Comparison of ENCODE assay signal across 8 cellular contexts in the genomic region with DNA sequence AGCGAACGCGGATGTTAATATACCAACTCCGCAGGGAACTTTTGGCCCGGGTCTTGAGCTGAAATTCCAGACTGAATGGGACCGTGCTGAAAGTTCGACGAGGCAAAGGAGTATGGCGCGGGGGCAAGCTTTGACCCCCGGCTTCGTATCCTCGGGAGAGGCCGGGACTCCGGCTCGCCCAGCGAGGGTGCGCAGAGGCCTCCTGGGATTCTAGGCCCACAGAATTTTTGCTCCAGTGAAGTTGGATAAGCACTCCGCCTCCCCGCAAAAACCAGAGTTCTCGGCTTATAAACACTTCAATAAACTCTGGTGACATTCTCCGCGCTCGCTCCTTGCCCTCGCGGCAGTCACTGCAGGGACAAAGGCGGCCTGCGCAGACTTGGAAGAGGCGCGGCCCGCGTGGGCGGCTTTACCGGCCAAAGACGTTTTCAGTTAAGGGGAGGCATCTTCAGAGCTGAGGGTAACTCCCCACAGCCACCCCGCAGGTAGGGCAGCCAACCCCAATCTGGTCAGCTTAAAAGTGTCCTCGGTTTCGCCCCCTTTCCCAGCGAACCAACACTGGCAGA.
DNase-seq lines count a peak whose midpoint lies in the region; ATAC-seq and TF ChIP-seq lines count a peak whose summit lies in the region.

No MANE protein-coding gene starts in this region.

- H3K4me1 ChIP-seq in right cardiac atrium (ENCODE audit: control insufficient read depth, insufficient read depth, low read length) (no peaks in the 10 kb centered on the region), psoas muscle (peaks cover 19% of the 10 kb centered on the region)

- no peaks in the 10 kb centered on the region for H3K9me3 ChIP-seq in right cardiac atrium (ENCODE audit: control insufficient read depth, low read length)
- H3K9me3 ChIP-seq in psoas muscle: no peaks in the 10 kb centered on the region

- TF ChIP-seq CTCF in activated CD8-positive, alpha-beta T cell treated with anti-CD3 and anti-CD28 coated beads for 36 hours (IDR thresholded peaks at IDR 0.05): no peak
- no peak for TF ChIP-seq CTCF in psoas muscle (IDR thresholded peaks at IDR 0.05)

- no peaks in the 10 kb centered on the region for H3K27me3 ChIP-seq in right cardiac atrium (ENCODE audit: control insufficient read depth, insufficient read depth)
- H3K27me3 ChIP-seq in psoas muscle (ENCODE audit: insufficient read depth in 3 of 3, low read length in 2 of 3): peaks cover 0 to 7% (median 4%) of the 10 kb centered on the region in 3 donors

- peak overlapping the region; percentile 48 for H3K4me3 ChIP-seq in right cardiac atrium (ENCODE audit: low read length)
- peak overlapping the region; percentile 99 for H3K4me3 ChIP-seq in psoas muscle

- H3K27ac ChIP-seq in right cardiac atrium (ENCODE audit: low read length): no peak overlapping the region
- H3K27ac ChIP-seq in psoas muscle: peak overlapping the region; percentile 100

- peaks cover 59% of the 10 kb centered on the region for H3K4me1 Mint-ChIP-seq in activated CD8-positive, alpha-beta T cell treated with anti-CD3 and anti-CD28 coated beads for 36 hours (ENCODE audit: low read depth)

- no peaks in the 10 kb centered on the region for H3K9me3 Mint-ChIP-seq in activated CD8-positive, alpha-beta T cell treated with anti-CD3 and anti-CD28 coated beads for 36 hours

- intact Hi-C loops in activated CD8-positive, alpha-beta T cell treated with anti-CD3 and anti-CD28 coated beads for 36 hours (cut with micrococcal nuclease): loop anchor here (10.0 kb wide), 1 partner anchor 237 kb away; no protein-coding TSS in a partner anchor
- intact Hi-C loops in right cardiac atrium (cut with DNase I): no loop called here
- intact Hi-C loops in psoas muscle (cut with DNase I): loop anchor here (5.0 to 10.0 kb wide), 2 partner anchors 289 to 473 kb away; no protein-coding TSS in a partner anchor

- 56% methylated on average over 39 of the region's 39 CpGs for WGBS in right cardiac atrium
- 71 to 81% (median 74%) methylated on average over 39 of the region's 39 CpGs for WGBS in psoas muscle, 3 donors

- POLR2A ChIA-PET in activated CD8-positive, alpha-beta T cell treated with anti-CD3 and anti-CD28 coated beads for 36 hours (lab: Charles Lee): interaction anchor here (0.6 to 4.9 kb wide), 5 partner anchors 20 to 475 kb away, joined by 3 to 79 read pairs (median 3); no protein-coding TSS in a partner anchor

- peaks cover 7% of the 10 kb centered on the region for H3K36me3 Mint-ChIP-seq in activated CD8-positive, alpha-beta T cell treated with anti-CD3 and anti-CD28 coated beads for 36 hours (ENCODE audit: low read depth)

- peaks cover 47% of the 10 kb centered on the region for H3K27me3 Mint-ChIP-seq in activated CD8-positive, alpha-beta T cell treated with anti-CD3 and anti-CD28 coated beads for 36 hours

- no peak for ATAC-seq in activated CD8-positive, alpha-beta T cell treated with anti-CD3 and anti-CD28 coated beads for 36 hours
- ATAC-seq in right cardiac atrium (no peak), psoas muscle (no peak), HG02885 (IDR thresholded peaks at IDR 0.05; ENCODE audit: poor library complexity, unreplicated experiment) (no peak)

- DNase-seq in ELF-1 (ENCODE audit: low read depth, low spot score): peak; percentile 61
- DNase-seq in activated CD8-positive, alpha-beta T cell treated with anti-CD3 and anti-CD28 coated beads for 36 hours: peak; percentile 4
- DNase-seq in right cardiac atrium: peak in 2 of 3 donors; percentile 47 to 60
- DNase-seq in psoas muscle: no peak
- DNase-seq in NCI-H2227 treated with DMSO at 0.1 percent for 48 hours (lab: John Stamatoyannopoulos, UW): no peak
- no peak for DNase-seq in GF-D8 (lab: John Stamatoyannopoulos, UW)
- DNase-seq in COLO829 (ENCODE audit: low spot score): no peak

- no peak overlapping the region for H3K27ac Mint-ChIP-seq in activated CD8-positive, alpha-beta T cell treated with anti-CD3 and anti-CD28 coated beads for 36 hours

- H3K36me3 ChIP-seq in psoas muscle (ENCODE audit: insufficient read depth in 1 of 2, low read depth in 1 of 2): no peaks in the 10 kb centered on the region

- H3K4me3 Mint-ChIP-seq in activated CD8-positive, alpha-beta T cell treated with anti-CD3 and anti-CD28 coated beads for 36 hours: no peak overlapping the region

- CTCF ChIA-PET in activated CD8-positive, alpha-beta T cell treated with anti-CD3 and anti-CD28 coated beads for 36 hours (lab: Charles Lee): interaction anchor here (1.0 to 8.2 kb wide), 3 partner anchors 45 to 131 kb away, joined by 3 to 82 read pairs (median 9); a partner anchor contains a TSS

Comparison
In these comparisons a context has a peak if more than half of its experiments do, and no peak if none do; other contexts are left out.
1. DNase-seq: peak in ELF-1 (single experiment), activated CD8-positive, alpha-beta T cell treated with anti-CD3 and anti-CD28 coated beads for 36 hours (single experiment) and right cardiac atrium (2 of 3); none in psoas muscle (0 of 2), NCI-H2227 treated with DMSO at 0.1 percent for 48 hours (single experiment), GF-D8 (single experiment) and COLO829 (single experiment).
2. intact Hi-C loops: an anchor here in activated CD8-positive, alpha-beta T cell treated with anti-CD3 and anti-CD28 coated beads for 36 hours (10.0 kb wide) and psoas muscle (5.0 to 10.0 kb wide); none called in right cardiac atrium.